Comparison of ENCODE assay signal across 1 cellular context in genomic region chr9:112179816-112180215, GRCh38.
TF ChIP-seq lines count a peak whose summit lies in the region.

No MANE protein-coding gene starts in this region.

TF ChIP-seq in K562, 482 proteins besides CTCF, POLR2A, EP300 and RAD21:
- TF ChIP-seq ZNF165 (CRISPR knock-in tag; IDR thresholded peaks at IDR 0.05; ENCODE audit: borderline replicate concordance) (no peak), ZNF197 (CRISPR knock-in tag; IDR thresholded peaks at IDR 0.05; ENCODE audit: low read depth) (no peak)
